In genomic region chr18:55778731-55779460, GRCh38 we compare ENCODE assay signal across 8 cellular contexts.
DNase-seq lines count a peak whose midpoint lies in the region; ATAC-seq, FAIRE-seq and TF ChIP-seq lines count a peak whose summit lies in the region.

No MANE protein-coding gene starts in this region.

- H3K4me3 ChIP-seq in mucosa of descending colon (no peak overlapping the region), HAP-1 (no peak overlapping the region)

- H3K27me3 ChIP-seq in HAP-1 (ENCODE audit: low read depth) = peaks cover 3% of the 10 kb centered on the region; the same call in 1 of the 2 replicates

- peak overlapping the region; percentile 35 for H3K4me3 Mint-ChIP-seq in activated CD4-positive, alpha-beta T cell treated with anti-CD3 and anti-CD28 coated beads for 36 hours

- no peak overlapping the region for H3K27ac Mint-ChIP-seq in activated CD4-positive, alpha-beta T cell treated with anti-CD3 and anti-CD28 coated beads for 36 hours

- CTCF ChIA-PET in activated CD4-positive, alpha-beta T cell treated with anti-CD3 and anti-CD28 coated beads for 36 hours (lab: Charles Lee) = no interaction called here

- POLR2A ChIA-PET in activated CD4-positive, alpha-beta T cell treated with anti-CD3 and anti-CD28 coated beads for 36 hours (lab: Charles Lee) = no interaction called here

- FAIRE-seq in GM19239 (lab: Jason Lieb, UNC) = no peak

- peak; percentile 30 for ATAC-seq in activated CD4-positive, alpha-beta T cell treated with anti-CD3 and anti-CD28 coated beads for 36 hours
- peak; percentile 37 for ATAC-seq in mucosa of descending colon
- no peak for ATAC-seq in activated CD4-positive, CD25-positive, alpha-beta regulatory T cell treated with anti-CD3 and anti-CD28 coated beads, Interleukin-2, amount 50 U/mL, for 24 hours

- peaks cover 49% of the 10 kb centered on the region for H3K27me3 Mint-ChIP-seq in activated CD4-positive, alpha-beta T cell treated with anti-CD3 and anti-CD28 coated beads for 36 hours

- peaks cover 13% of the 10 kb centered on the region for H3K4me1 Mint-ChIP-seq in activated CD4-positive, alpha-beta T cell treated with anti-CD3 and anti-CD28 coated beads for 36 hours

- no peaks in the 10 kb centered on the region for H3K36me3 ChIP-seq in mucosa of descending colon (ENCODE audit: low read depth)
- no peaks in the 10 kb centered on the region for H3K36me3 ChIP-seq in HAP-1 (replicated peaks)

- H3K9me3 Mint-ChIP-seq in activated CD4-positive, alpha-beta T cell treated with anti-CD3 and anti-CD28 coated beads for 36 hours (ENCODE audit: low read depth) = no peaks in the 10 kb centered on the region

- DNase-seq in activated CD4-positive, alpha-beta T cell treated with anti-CD3 and anti-CD28 coated beads for 36 hours = no peak
- no peak for DNase-seq in activated CD4-positive, alpha-beta T cell treated with anti-CD3 and anti-CD28 coated beads, Interleukin-2, amount 50 U/mL, for 48 hours
- DNase-seq in NOMO-1 (lab: John Stamatoyannopoulos, UW; ENCODE audit: unreplicated experiment in 2 of 2) (peak; percentile 38 to 88), dermis blood vessel endothelial cell (peak; percentile 22), mucosa of descending colon (no peak), HAP-1 (ENCODE audit: low spot score in 2 of 2) (no peak), GM19239 (ENCODE audit: insufficient read length, low spot score) (no peak)

- peaks cover 2% of the 10 kb centered on the region for H3K36me3 Mint-ChIP-seq in activated CD4-positive, alpha-beta T cell treated with anti-CD3 and anti-CD28 coated beads for 36 hours (ENCODE audit: low read depth)

- intact Hi-C loops in activated CD4-positive, alpha-beta T cell treated with anti-CD3 and anti-CD28 coated beads for 36 hours (cut with DNase I, micrococcal nuclease) = loop anchor here (1.0 to 10.0 kb wide), 2 partner anchors 190 to 194 kb away; partner anchors contain the start of gene TCF4 (in 1 of the 2)
- intact Hi-C loops in mucosa of descending colon (cut with DNase I, micrococcal nuclease) = loop anchor here in 1 of 2 donors (10.0 kb wide), 1 partner anchor 364 kb away; no protein-coding TSS in a partner anchor

- in situ Hi-C loops in HAP-1 (cut with MboI; ENCODE audit: low sequenced_read_pairs) = no loop called here

- no peaks in the 10 kb centered on the region for H3K9me3 ChIP-seq in mucosa of descending colon
- no peaks in the 10 kb centered on the region for H3K9me3 ChIP-seq in HAP-1

- no peak for TF ChIP-seq CTCF in mucosa of descending colon (IDR thresholded peaks at IDR 0.05)

- H3K4me1 ChIP-seq in mucosa of descending colon (ENCODE audit: low read depth) (no peaks in the 10 kb centered on the region), HAP-1 (peaks cover 13% of the 10 kb centered on the region)

Comparison
In these comparisons a context has a peak if more than half of its experiments do, and no peak if none do; other contexts are left out.
1. ATAC-seq: peak in activated CD4-positive, alpha-beta T cell treated with anti-CD3 and anti-CD28 coated beads for 36 hours (single experiment) and mucosa of descending colon (single experiment); none in activated CD4-positive, CD25-positive, alpha-beta regulatory T cell treated with anti-CD3 and anti-CD28 coated beads, Interleukin-2, amount 50 U/mL, for 24 hours (0 of 2).
2. DNase-seq: peak in NOMO-1 (2 of 2) and dermis blood vessel endothelial cell (single experiment); none in activated CD4-positive, alpha-beta T cell treated with anti-CD3 and anti-CD28 coated beads for 36 hours (single experiment), activated CD4-positive, alpha-beta T cell treated with anti-CD3 and anti-CD28 coated beads, Interleukin-2, amount 50 U/mL, for 48 hours (0 of 2), mucosa of descending colon (0 of 3), HAP-1 (0 of 2) and GM19239 (single experiment).